ENCODE assay signal across 1 cellular context in genomic region chr14:105419305-105420091, GRCh38.
TF ChIP-seq lines count a peak whose summit lies in the region.

Gene MTA1, plus strand, starts transcription at chr14:105419827. Its CDS starts 209 bp downstream, at chr14:105420036.

TF ChIP-seq in K562, 482 proteins besides CTCF, POLR2A, EP300 and RAD21 (continued from another document):
- TF ChIP-seq RNF219 (CRISPR knock-in tag; IDR thresholded peaks at IDR 0.05) (no peak), THAP7 (CRISPR knock-in tag; IDR thresholded peaks at IDR 0.05) (no peak), HMG20A (CRISPR knock-in tag; conservative IDR thresholded peaks at IDR 0.05) (no peak), SNIP1 (IDR thresholded peaks at IDR 0.05; ENCODE audit: low read depth) (no peak), ZNF639 (CRISPR knock-in tag; conservative IDR thresholded peaks at IDR 0.05 in 1 of 2, IDR thresholded peaks at IDR 0.05 in 1 of 2) (peak in 1 of 2 experiments; percentile 71; a peak in 2 of 4 replicates), ZNF668 (CRISPR knock-in tag; IDR thresholded peaks at IDR 0.05) (no peak), NBN (IDR thresholded peaks at IDR 0.05; ENCODE audit: low read depth) (no peak), MYC (IDR thresholded peaks at IDR 0.05; ENCODE audit: low read depth, low read length) (no peak), MYC (CRISPR knock-in tag; IDR thresholded peaks at IDR 0.05; ENCODE audit: borderline replicate concordance, low read depth) (0 out of 2 replicates have a peak, but pooled peaks have one; percentile 23), NCOR1 (IDR thresholded peaks at IDR 0.05) (no peak), CEBPZ (IDR thresholded peaks at IDR 0.05; ENCODE audit: borderline replicate concordance, low read depth, low read length) (no peak), SAFB (IDR thresholded peaks at IDR 0.05; ENCODE audit: borderline replicate concordance, low read depth, low read length) (no peak), PKNOX1 (IDR thresholded peaks at IDR 0.05) (no peak), MCM5 (IDR thresholded peaks at IDR 0.05; ENCODE audit: low read depth) (no peak), ZNF184 (CRISPR knock-in tag; IDR thresholded peaks at IDR 0.05) (no peak), MAX (CRISPR knock-in tag; IDR thresholded peaks at IDR 0.05) (0 out of 2 replicates have a peak, but pooled peaks have one; percentile 27), CBX2 (IDR thresholded peaks at IDR 0.05; ENCODE audit: insufficient read depth, low read length, poor library complexity, severe bottlenecking) (no peak), CXXC5 (CRISPR knock-in tag; IDR thresholded peaks at IDR 0.05) (peak; percentile 57), C11orf30 (IDR thresholded peaks at IDR 0.05; ENCODE audit: low read depth) (no peak), BHLHE40 (IDR thresholded peaks at IDR 0.05; ENCODE audit: low read length) (peak; percentile 45; the same call in 1 of the 2 replicates), KLF16 (IDR thresholded peaks at IDR 0.05) (no peak), YBX1 (IDR thresholded peaks at IDR 0.05) (no peak), ZBTB40 (IDR thresholded peaks at IDR 0.05) (no peak), ZBTB40 (CRISPR knock-in tag; IDR thresholded peaks at IDR 0.05) (no peak), YY1 (IDR thresholded peaks at IDR 0.05; ENCODE audit: borderline replicate concordance in 1 of 3, control insufficient read depth in 1 of 3, extremely low read depth in 1 of 3, insufficient read depth in 3 of 3, insufficient read length in 1 of 3, insufficient replicate concordance in 2 of 3, low read depth in 1 of 3, low read length in 2 of 3) (peak in 2 of 3 experiments; percentile 64 to 79), CREM (IDR thresholded peaks at IDR 0.05; ENCODE audit: low read depth) (no peak), ETS1 (conservative IDR thresholded peaks at IDR 0.05; ENCODE audit: control insufficient read depth, low read depth, low read length) (no peak), ZNF224 (CRISPR knock-in tag; IDR thresholded peaks at IDR 0.05) (no peak), ZNF143 (CRISPR knock-in tag; IDR thresholded peaks at IDR 0.05) (no peak), COPS2 (conservative IDR thresholded peaks at IDR 0.05) (no peak), ARID2 (IDR thresholded peaks at IDR 0.05) (no peak), PCBP2 (IDR thresholded peaks at IDR 0.05; ENCODE audit: low read depth, low read length, poor library complexity, severe bottlenecking) (no peak), L3MBTL2 (IDR thresholded peaks at IDR 0.05) (peak; percentile 35), NR3C1 (CRISPR knock-in tag; IDR thresholded peaks at IDR 0.05) (no peak), KDM1A (IDR thresholded peaks at IDR 0.05) (no peak)
